ENCODE assay signal across 11 cellular contexts in genomic region chr10:22477365-22478287, GRCh38.
DNase-seq lines count a peak whose midpoint lies in the region; ATAC-seq and TF ChIP-seq lines count a peak whose summit lies in the region.
"Had no signal": no experiment of that assay in that cellular context is flagged by ENCODE, and none has a peak within 500 bp of the region (broad histone marks: within the 10 kb centered on the region; RNA-seq: fewer than 3 reads in every experiment).

No MANE protein-coding gene starts in this region.

- POLR2A ChIA-PET in activated CD4-positive, alpha-beta T cell treated with anti-CD3 and anti-CD28 coated beads for 36 hours (lab: Charles Lee): no interaction called here
- POLR2A ChIA-PET in CD8-positive, alpha-beta T cell (lab: Charles Lee): no interaction called here

- H3K4me1 Mint-ChIP-seq in activated CD4-positive, alpha-beta T cell treated with anti-CD3 and anti-CD28 coated beads for 36 hours: peaks cover 18% of the 10 kb centered on the region
- peaks cover 15% of the 10 kb centered on the region for H3K4me1 Mint-ChIP-seq in CD8-positive, alpha-beta T cell (ENCODE audit: low read depth)

- no peaks in the 10 kb centered on the region for H3K9me3 Mint-ChIP-seq in activated CD4-positive, alpha-beta T cell treated with anti-CD3 and anti-CD28 coated beads for 36 hours (ENCODE audit: low read depth)
- no peaks in the 10 kb centered on the region for H3K9me3 Mint-ChIP-seq in CD8-positive, alpha-beta T cell

- H3K27ac Mint-ChIP-seq in activated CD4-positive, alpha-beta T cell treated with anti-CD3 and anti-CD28 coated beads for 36 hours: no peak overlapping the region
- no peak overlapping the region for H3K27ac Mint-ChIP-seq in CD8-positive, alpha-beta T cell

- ATAC-seq in activated CD4-positive, alpha-beta T cell treated with anti-CD3 and anti-CD28 coated beads for 36 hours: no peak
- ATAC-seq in sciatic nerve (peak; percentile 27), gastroesophageal sphincter (no peak)
- ATAC-seq in CD8-positive, alpha-beta T cell: no peak
- ATAC-seq: GM12878 had no signal

- no peak for TF ChIP-seq EP300 in gastroesophageal sphincter (IDR thresholded peaks at IDR 0.05)

- H3K4me1 ChIP-seq in HUES64 (ENCODE audit: insufficient read depth, low read length): peaks cover 19% of the 10 kb centered on the region
- H3K4me1 ChIP-seq in CD8-positive, alpha-beta T cell (ENCODE audit: insufficient read depth, low read length): peaks cover 18% of the 10 kb centered on the region
- H3K4me1 ChIP-seq in gastroesophageal sphincter: peaks cover 0 to 19% (median 10%) of the 10 kb centered on the region in 3 donors

- intact Hi-C loops in activated CD4-positive, alpha-beta T cell treated with anti-CD3 and anti-CD28 coated beads for 36 hours (cut with DNase I, micrococcal nuclease): loop anchor here (1.0 to 2.0 kb wide), 2 partner anchors 40 to 137 kb away; no protein-coding TSS in a partner anchor
- intact Hi-C loops in sciatic nerve (cut with DNase I): no loop called here
- intact Hi-C loops in CD8-positive, alpha-beta T cell (cut with DNase I, micrococcal nuclease): no loop called here

- 3% methylated on average over 70 of the region's 70 CpGs for WGBS in HUES64
- 91% methylated on average over 8 of the region's 70 CpGs; no CpG with 5 or more reads in 1 of the 2 donors for WGBS in gastroesophageal sphincter (ENCODE audit: low coverage in 1 of 2), 2 donors

- CTCF ChIA-PET in activated CD4-positive, alpha-beta T cell treated with anti-CD3 and anti-CD28 coated beads for 36 hours (lab: Charles Lee): interaction anchor here (0.6 kb wide), 1 partner anchor 531 kb away, joined by 3 read pairs; no protein-coding TSS in a partner anchor
- CTCF ChIA-PET in CD8-positive, alpha-beta T cell (lab: Charles Lee): no interaction called here

- H3K36me3 ChIP-seq in HUES64 (ENCODE audit: insufficient read depth, low read length) (no peaks in the 10 kb centered on the region), gastroesophageal sphincter (no peaks in the 10 kb centered on the region)
- no peaks in the 10 kb centered on the region for H3K36me3 ChIP-seq in CD8-positive, alpha-beta T cell (ENCODE audit: insufficient read depth, low read length)
- H3K36me3 ChIP-seq: Peyer's patch had no signal

- H3K9ac ChIP-seq in HUES64 (ENCODE audit: low read depth, low read length): no peak overlapping the region

- peaks cover 46% of the 10 kb centered on the region for H3K27me3 Mint-ChIP-seq in activated CD4-positive, alpha-beta T cell treated with anti-CD3 and anti-CD28 coated beads for 36 hours
- H3K27me3 Mint-ChIP-seq in CD8-positive, alpha-beta T cell (ENCODE audit: low read depth): peaks cover 56% of the 10 kb centered on the region

- H3K27me3 ChIP-seq in HUES64 (ENCODE audit: insufficient read depth, low read length) (peaks cover 87% of the 10 kb centered on the region), gastroesophageal sphincter (peaks cover 64% of the 10 kb centered on the region)
- peaks cover 43% of the 10 kb centered on the region for H3K27me3 ChIP-seq in CD8-positive, alpha-beta T cell (ENCODE audit: insufficient read depth, low read length)

- H3K9me3 ChIP-seq in HUES64 (ENCODE audit: insufficient read depth, low read depth, low read length) (no peaks in the 10 kb centered on the region), gastroesophageal sphincter (no peaks in the 10 kb centered on the region)
- no peaks in the 10 kb centered on the region for H3K9me3 ChIP-seq in CD8-positive, alpha-beta T cell (ENCODE audit: low read length)
- H3K9me3 ChIP-seq: Peyer's patch had no signal

- peak; percentile 18 for DNase-seq in activated CD4-positive, alpha-beta T cell treated with anti-CD3 and anti-CD28 coated beads for 36 hours
- no peak for DNase-seq in activated CD4-positive, alpha-beta T cell treated with anti-CD3 and anti-CD28 coated beads, Interleukin-2, amount 50 U/mL, for 4 hours
- DNase-seq in sciatic nerve (ENCODE audit: low spot score) (no peak), middle frontal gyrus (ENCODE audit: extremely low spot score, low spot score) (no peak)
- no peak for DNase-seq in CD8-positive, alpha-beta T cell
- DNase-seq: NCI-H2171, Peyer's patch had no signal

- H3K4me3 ChIP-seq in HUES64 (ENCODE audit: low read length) (peak overlapping the region; percentile 54), iPS-11a (ENCODE audit: low read depth, low read length) (peak overlapping the region; percentile 31), gastroesophageal sphincter (no peak overlapping the region)
- H3K4me3 ChIP-seq in CD8-positive, alpha-beta T cell (ENCODE audit: low read depth, low read length): no peak overlapping the region
- H3K4me3 ChIP-seq: GM12878 had no signal

- H3K4me3 Mint-ChIP-seq in activated CD4-positive, alpha-beta T cell treated with anti-CD3 and anti-CD28 coated beads for 36 hours: no peak overlapping the region
- no peak overlapping the region for H3K4me3 Mint-ChIP-seq in CD8-positive, alpha-beta T cell

- no peak for TF ChIP-seq POLR2A in gastroesophageal sphincter (IDR thresholded peaks at IDR 0.05)

- H3K27ac ChIP-seq in HUES64 (ENCODE audit: low read depth, low read length) (no peak overlapping the region), gastroesophageal sphincter (no peak overlapping the region)
- H3K27ac ChIP-seq in CD8-positive, alpha-beta T cell (ENCODE audit: low read depth, low read length): no peak overlapping the region
- H3K27ac ChIP-seq: Peyer's patch had no signal

- H3K36me3 Mint-ChIP-seq in activated CD4-positive, alpha-beta T cell treated with anti-CD3 and anti-CD28 coated beads for 36 hours (ENCODE audit: low read depth): no peaks in the 10 kb centered on the region
- no peaks in the 10 kb centered on the region for H3K36me3 Mint-ChIP-seq in CD8-positive, alpha-beta T cell

- TF ChIP-seq CTCF in CD8-positive, alpha-beta T cell (IDR thresholded peaks at IDR 0.05): no peak
- TF ChIP-seq CTCF in gastroesophageal sphincter (IDR thresholded peaks at IDR 0.05): no peak

Comparison
In these comparisons a context has a peak if more than half of its experiments do, and no peak if none do; other contexts are left out.
1. H3K4me3 ChIP-seq: peak in HUES64 (single experiment) and iPS-11a (single experiment); none in CD8-positive, alpha-beta T cell (single experiment) and gastroesophageal sphincter (0 of 2).
2. intact Hi-C loops: an anchor here in activated CD4-positive, alpha-beta T cell treated with anti-CD3 and anti-CD28 coated beads for 36 hours (1.0 to 2.0 kb wide); none called in sciatic nerve and CD8-positive, alpha-beta T cell.